Comparison of ENCODE assay signal across 16 cellular contexts in the genomic region with DNA sequence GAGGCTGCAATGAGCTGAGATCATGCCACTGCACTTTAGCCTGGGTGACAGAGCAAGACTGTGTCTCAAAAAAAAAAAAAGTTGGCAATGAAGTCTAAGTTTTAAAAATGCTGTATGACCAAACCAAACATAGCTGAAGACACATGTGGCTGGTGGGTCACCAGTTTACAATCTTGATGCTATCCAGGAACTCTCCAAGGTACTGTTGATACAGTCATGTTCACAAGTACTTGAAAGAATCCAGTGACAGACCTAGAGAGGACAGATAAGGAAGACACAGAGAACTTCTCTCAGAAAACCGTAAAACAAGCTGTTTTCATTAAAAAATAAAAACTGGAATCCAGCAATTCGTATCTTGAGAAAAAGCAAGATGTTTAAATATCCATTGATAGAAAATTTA.
A peak's percentile ranks its signal among the peaks of the same experiment; 100 is the strongest.
DNase-seq lines count a peak whose midpoint lies in the region; ATAC-seq, FAIRE-seq and TF ChIP-seq lines count a peak whose summit lies in the region.
"Had no signal": no experiment of that assay in that cellular context is flagged by ENCODE, and none has a peak within 500 bp of the region (broad histone marks: within the 10 kb centered on the region; RNA-seq: fewer than 3 reads in every experiment).

No MANE protein-coding gene starts in this region.

- no peaks in the 10 kb centered on the region for H3K27me3 ChIP-seq in GM23338 (ENCODE audit: insufficient read depth)
- H3K27me3 ChIP-seq in endothelial cell of umbilical vein (ENCODE audit: control insufficient read depth in 2 of 2, insufficient read depth in 2 of 2, low read length in 2 of 2) = no peaks in the 10 kb centered on the region
- no peaks in the 10 kb centered on the region for H3K27me3 ChIP-seq in mesendoderm (ENCODE audit: insufficient read depth, low read length, poor library complexity)

- ATAC-seq in GM23338 (no peak), HG03045 (IDR thresholded peaks at IDR 0.05; ENCODE audit: unreplicated experiment) (no peak)
- ATAC-seq: activated CD8-positive, alpha-beta T cell treated with anti-CD3 and anti-CD28 coated beads, Interleukin-2, amount 10 ng/mL, durations not matched to agents 7 days and 5 days; esophagus mucosa had no signal

- no peak overlapping the region for H3K27ac Mint-ChIP-seq in GM23338
- H3K27ac Mint-ChIP-seq: activated CD8-positive, alpha-beta T cell treated with anti-CD3 and anti-CD28 coated beads, Interleukin-2, amount 10 ng/mL, durations not matched to agents 7 days and 5 days had no signal

- H3K4me1 Mint-ChIP-seq in GM23338 = 0 out of 3 replicates have a peak, but pooled peaks cover 2% of the 10 kb centered on the region

- H3K79me2 ChIP-seq in GM23338 (replicated peaks; ENCODE audit: insufficient read depth) (no peaks in the 10 kb centered on the region), endothelial cell of umbilical vein (ENCODE audit: control insufficient read depth, insufficient read depth, low read length) (no peaks in the 10 kb centered on the region), mesendoderm (ENCODE audit: control insufficient read depth, insufficient read depth, low read length) (no peaks in the 10 kb centered on the region)

- no peak overlapping the region for H3K4me3 ChIP-seq in GM23338
- H3K4me3 ChIP-seq in endothelial cell of umbilical vein (replicated peaks in 1 of 3; ENCODE audit: insufficient read depth in 1 of 3, low read depth in 1 of 3, low read length in 3 of 3) = no peak overlapping the region
- H3K4me3 ChIP-seq in mesendoderm (ENCODE audit: low read length) = no peak overlapping the region

- intact Hi-C loops in endothelial cell of umbilical vein (cut with micrococcal nuclease) = no loop called here

- H3K79me1 ChIP-seq in mesendoderm (ENCODE audit: low read length) = no peaks in the 10 kb centered on the region

- peaks cover 5% of the 10 kb centered on the region for H3K27me3 Mint-ChIP-seq in GM23338 (ENCODE audit: insufficient read depth, low read depth, poor library complexity)

- no peak overlapping the region for H2BK120ac ChIP-seq in mesendoderm (ENCODE audit: low read depth, low read length)

- H3K9me2 ChIP-seq in GM23338 (ENCODE audit: insufficient read depth) = no peaks in the 10 kb centered on the region

- H3K4me2 ChIP-seq in GM23338 (no peak overlapping the region), endothelial cell of umbilical vein (ENCODE audit: insufficient read depth, low read length) (no peak overlapping the region), mesendoderm (ENCODE audit: low read length) (no peak overlapping the region)
- H3K4me2 ChIP-seq: KMS-11 had no signal

- no peak overlapping the region for H2BK15ac ChIP-seq in mesendoderm (replicated peaks; ENCODE audit: low read depth)

- H3K4ac ChIP-seq in mesendoderm (ENCODE audit: low read depth, low read length) = no peak overlapping the region

- dilution Hi-C loops in endothelial cell of umbilical vein (cut with MboI; ENCODE audit: extremely low pct_ligation_motif_present, low sequenced_read_pairs) = no loop called here

- no peak overlapping the region for H2BK5ac ChIP-seq in mesendoderm (ENCODE audit: low read length)

- POLR2A ChIA-PET in endothelial cell of umbilical vein (lab: Charles Lee) = interaction anchor here (0.6 to 0.7 kb wide), 2 partner anchors 112 to 1905 kb away, joined by 3 to 5 read pairs; no protein-coding TSS in a partner anchor

- no TSS peak for BruUV-seq in endothelial cell of umbilical vein (replicated peaks; lab: Mats Ljungman, UMichigan)

- no peak overlapping the region for H3K23ac ChIP-seq in mesendoderm (ENCODE audit: low read length)

- no peak overlapping the region for H3K9ac ChIP-seq in endothelial cell of umbilical vein (replicated peaks; ENCODE audit: extremely low read depth, insufficient read depth, low read length)
- H3K9ac ChIP-seq in mesendoderm (ENCODE audit: low read length) = no peak overlapping the region
- H3K9ac ChIP-seq: KMS-11 had no signal

- no peak for TF ChIP-seq POLR2A in endothelial cell of umbilical vein (IDR thresholded peaks at IDR 0.05; ENCODE audit: low read depth, low read length)

- no peaks in the 10 kb centered on the region for H3K9me3 ChIP-seq in endothelial cell of umbilical vein (replicated peaks; ENCODE audit: control insufficient read depth, insufficient read depth, low read length)

- H3K36me3 ChIP-seq in GM23338 (ENCODE audit: insufficient read depth) (no peaks in the 10 kb centered on the region), endothelial cell of umbilical vein (ENCODE audit: control insufficient read depth in 2 of 2, extremely low read depth in 1 of 2, insufficient read depth in 2 of 2, low read length in 2 of 2) (no peaks in the 10 kb centered on the region), mesendoderm (ENCODE audit: control insufficient read depth, insufficient read depth, low read length) (no peaks in the 10 kb centered on the region)

- FAIRE-seq in endothelial cell of umbilical vein (lab: Jason Lieb, UNC) = no peak

- DNase-seq in GM23338 (ENCODE audit: low spot score) (peak; percentile 15), OCI-M1 (lab: John Stamatoyannopoulos, UW) (peak; percentile 36), endothelial cell of umbilical vein (ENCODE audit: low read depth, low spot score) (peak; percentile 18), mesendoderm (peak; percentile 53), DMS 273 (lab: John Stamatoyannopoulos, UW; ENCODE audit: unreplicated experiment) (no peak), NCI-H69 (lab: John Stamatoyannopoulos, UW) (no peak)
- DNase-seq: activated CD8-positive, alpha-beta T cell treated with anti-CD3 and anti-CD28 coated beads, Interleukin-2, amount 10 ng/mL, durations not matched to agents 7 days and 5 days; activated gamma-delta T cell; COR-L47; midbrain; NCI-H2029; NCI-H748 treated with DMSO at 0.1 percent for 48 hours; Right ventricle myocardium superior had no signal

- no peaks in the 10 kb centered on the region for H4K20me1 ChIP-seq in GM23338 (replicated peaks; ENCODE audit: insufficient read depth)
- no peaks in the 10 kb centered on the region for H4K20me1 ChIP-seq in endothelial cell of umbilical vein (replicated peaks; ENCODE audit: control insufficient read depth, extremely low read depth, insufficient read depth, low read length)

- H4K5ac ChIP-seq in mesendoderm (ENCODE audit: low read length) = no peak overlapping the region

- no peaks in the 10 kb centered on the region for H3K9me1 ChIP-seq in endothelial cell of umbilical vein (replicated peaks; ENCODE audit: control insufficient read depth, extremely low read depth, insufficient read depth, low read length)

- H3K4me1 ChIP-seq in GM23338 (ENCODE audit: insufficient read depth) (no peaks in the 10 kb centered on the region), endothelial cell of umbilical vein (ENCODE audit: control insufficient read depth, extremely low read depth, insufficient read depth, low read length) (peaks cover 19% of the 10 kb centered on the region), mesendoderm (ENCODE audit: control insufficient read depth, low read depth, low read length) (peaks cover 6% of the 10 kb centered on the region)

- TF ChIP-seq CTCF in GM23338 (conservative IDR thresholded peaks at IDR 0.05; ENCODE audit: low read depth in 2 of 2) = no peak
- TF ChIP-seq CTCF in endothelial cell of umbilical vein (IDR thresholded peaks at IDR 0.05; ENCODE audit: extremely low read depth in 1 of 2, insufficient read depth in 1 of 2, low read depth in 1 of 2, low read length in 2 of 2) = no peak

- no peaks in the 10 kb centered on the region for H3F3A ChIP-seq in GM23338 (replicated peaks; ENCODE audit: low read depth)

- no peaks in the 10 kb centered on the region for H3K9me3 Mint-ChIP-seq in GM23338

- no peak overlapping the region for H3K18ac ChIP-seq in mesendoderm (ENCODE audit: low read length)

- no peak overlapping the region for H3K56ac ChIP-seq in mesendoderm (ENCODE audit: low read length)

- H3K27ac ChIP-seq in GM23338 (ENCODE audit: low read depth) = no peak overlapping the region
- no peak overlapping the region for H3K27ac ChIP-seq in endothelial cell of umbilical vein (ENCODE audit: insufficient read depth, low read depth, low read length)
- no peak overlapping the region for H3K27ac ChIP-seq in mesendoderm (ENCODE audit: low read depth, low read length)
- H3K27ac ChIP-seq: KMS-11 had no signal

- H3K4me3 Mint-ChIP-seq in GM23338 = no peak overlapping the region
- H3K4me3 Mint-ChIP-seq: activated CD8-positive, alpha-beta T cell treated with anti-CD3 and anti-CD28 coated beads, Interleukin-2, amount 10 ng/mL, durations not matched to agents 7 days and 5 days had no signal

- no peak overlapping the region for H4K8ac ChIP-seq in mesendoderm (ENCODE audit: low read depth, low read length)

- CTCF ChIA-PET in endothelial cell of umbilical vein (lab: Charles Lee) = no interaction called here

- H2AFZ ChIP-seq in GM23338 (no peak overlapping the region), endothelial cell of umbilical vein (ENCODE audit: low read depth, low read length) (no peak overlapping the region)

- WGBS in mesendoderm (ENCODE audit: extremely low coverage, insufficient coverage, low lambda C conversion rate) = no CpG with 5 or more reads among the region's 2 CpGs

- no peaks in the 10 kb centered on the region for H3K36me3 Mint-ChIP-seq in GM23338 (ENCODE audit: low read depth)

- H2AK5ac ChIP-seq in mesendoderm (ENCODE audit: low read length) = no peak overlapping the region

TF ChIP-seq in endothelial cell of umbilical vein, 7 proteins besides CTCF, POLR2A, EP300 and RAD21:
- no peak for TF ChIP-seq FOS (IDR thresholded peaks at IDR 0.05; ENCODE audit: borderline replicate concordance, insufficient read depth, low read length)
- no peak for TF ChIP-seq JUN (IDR thresholded peaks at IDR 0.05; ENCODE audit: borderline replicate concordance, insufficient read depth, insufficient read length, low read depth)
- TF ChIP-seq EZH2 (IDR thresholded peaks at IDR 0.05; ENCODE audit: borderline replicate concordance, low read depth, low read length, severe bottlenecking) = no peak
- TF ChIP-seq, protein P1, sequence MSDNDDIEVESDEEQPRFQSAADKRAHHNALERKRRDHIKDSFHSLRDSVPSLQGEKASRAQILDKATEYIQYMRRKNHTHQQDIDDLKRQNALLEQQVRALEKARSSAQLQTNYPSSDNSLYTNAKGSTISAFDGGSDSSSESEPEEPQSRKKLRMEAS (IDR thresholded peaks at IDR 0.05; ENCODE audit: insufficient read depth, insufficient read length) = no peak
- TF ChIP-seq MYC (IDR thresholded peaks at IDR 0.05; ENCODE audit: low read depth, low read length) = no peak
- TF ChIP-seq POLR2AphosphoS5 (IDR thresholded peaks at IDR 0.05; ENCODE audit: insufficient read depth, low read depth, low read length) = no peak
- no peak for TF ChIP-seq GATA2 (IDR thresholded peaks at IDR 0.05; ENCODE audit: insufficient read depth, insufficient read length, low read depth, low read length)

Comparison
In these comparisons a context has a peak if more than half of its experiments do, and no peak if none do; other contexts are left out.
1. DNase-seq: peak in GM23338 (single experiment), OCI-M1 (single experiment), endothelial cell of umbilical vein (single experiment) and mesendoderm (single experiment); none in DMS 273 (single experiment) and NCI-H69 (single experiment).